15 cellular contexts compared by ENCODE assay signal in genomic region chr4:113739197-113739596, GRCh38. TPM values are rescaled to one million over a fixed set of nuclear protein-coding genes. Genes with fewer than 3 reads are reported as not detected.
A peak's percentile ranks its signal among the peaks of the same experiment; 100 is the strongest.
DNase-seq lines count a peak whose midpoint lies in the region; ATAC-seq and TF ChIP-seq lines count a peak whose summit lies in the region.
"Had no signal": no experiment of that assay in that cellular context is flagged by ENCODE, and none has a peak within 500 bp of the region (broad histone marks: within the 10 kb centered on the region; RNA-seq: fewer than 3 reads in every experiment).

No MANE protein-coding gene starts in this region.

- H3K27me3 Mint-ChIP-seq in CD4-positive, alpha-beta T cell: no peaks in the 10 kb centered on the region
- H3K27me3 Mint-ChIP-seq in activated CD8-positive, alpha-beta T cell treated with anti-CD3 and anti-CD28 coated beads for 36 hours: no peaks in the 10 kb centered on the region
- H3K27me3 Mint-ChIP-seq in Calu3 (ENCODE audit: unreplicated experiment): no peaks in the 10 kb centered on the region
- H3K27me3 Mint-ChIP-seq: type B pancreatic cell had no signal

- no peak overlapping the region for H2BK15ac ChIP-seq in mesendoderm (replicated peaks; ENCODE audit: low read depth)

- H3K27ac ChIP-seq in ACC112 (ENCODE audit: low read depth, low read length): peak overlapping the region; percentile 35; the same call in 1 of the 2 replicates
- H3K27ac ChIP-seq in CD4-positive, alpha-beta T cell (ENCODE audit: low read depth, low read length): no peak overlapping the region
- H3K27ac ChIP-seq in mesendoderm (ENCODE audit: low read depth, low read length): no peak overlapping the region
- no peak overlapping the region for H3K27ac ChIP-seq in adrenal gland
- H3K27ac ChIP-seq: Peyer's patch had no signal

- H3K18ac ChIP-seq in mesendoderm (ENCODE audit: low read length): no peak overlapping the region

- no peak overlapping the region for H2BK120ac ChIP-seq in mesendoderm (ENCODE audit: low read depth, low read length)

- DNase-seq in CD4-positive, alpha-beta T cell: no peak
- DNase-seq in activated CD8-positive, alpha-beta T cell treated with anti-CD3 and anti-CD28 coated beads for 36 hours: no peak
- DNase-seq in mesendoderm (no peak), Calu3 (no peak), adrenal gland (no peak), left lobe of liver (ENCODE audit: low spot score) (no peak), EL (no peak)
- DNase-seq: activated gamma-delta T cell treated with Interleukin-2 at 50 U/mL for 16 hours, head of caudate nucleus, MG63, NCI-H2081 treated with DMSO at 0.1 percent for 48 hours, NCI-H526 treated with DMSO at 0.1 percent for 48 hours, Peyer's patch had no signal

- no peak overlapping the region for H3K56ac ChIP-seq in mesendoderm (ENCODE audit: low read length)

- no TSS peak for BruUV-seq in Calu3 (replicated peaks; lab: Mats Ljungman, UMichigan)

- no peak for TF ChIP-seq POLR2A in adrenal gland (IDR thresholded peaks at IDR 0.05)

- POLR2A ChIA-PET in CD4-positive, alpha-beta T cell (lab: Charles Lee): interaction anchor here (0.6 to 0.9 kb wide), 2 partner anchors 21 to 212 kb away, joined by 3 read pairs; no protein-coding TSS in a partner anchor
- POLR2A ChIA-PET in activated CD8-positive, alpha-beta T cell treated with anti-CD3 and anti-CD28 coated beads for 36 hours (lab: Charles Lee): no interaction called here

- peak overlapping the region; percentile 0 for H3K4me3 Mint-ChIP-seq in CD4-positive, alpha-beta T cell
- no peak overlapping the region for H3K4me3 Mint-ChIP-seq in activated CD8-positive, alpha-beta T cell treated with anti-CD3 and anti-CD28 coated beads for 36 hours
- H3K4me3 Mint-ChIP-seq in Calu3 (ENCODE audit: low read depth, unreplicated experiment): no peak overlapping the region
- H3K4me3 Mint-ChIP-seq: type B pancreatic cell had no signal

- no peak overlapping the region for H2AK5ac ChIP-seq in mesendoderm (ENCODE audit: low read length)

- CTCF ChIA-PET in CD4-positive, alpha-beta T cell (lab: Charles Lee): no interaction called here
- CTCF ChIA-PET in activated CD8-positive, alpha-beta T cell treated with anti-CD3 and anti-CD28 coated beads for 36 hours (lab: Charles Lee): interaction anchor here (1.0 kb wide), 1 partner anchor 13 kb away, joined by 3 read pairs; no protein-coding TSS in a partner anchor
- CTCF ChIA-PET in Calu3 (lab: Charles Lee): no interaction called here

- H3K4ac ChIP-seq in mesendoderm (ENCODE audit: low read depth, low read length): no peak overlapping the region

- no peak overlapping the region for H2AFZ ChIP-seq in ACC112 (ENCODE audit: low read length, unreplicated experiment)

- H3K4me1 Mint-ChIP-seq in CD4-positive, alpha-beta T cell (ENCODE audit: low read depth): peaks cover 56% of the 10 kb centered on the region
- H3K4me1 Mint-ChIP-seq in activated CD8-positive, alpha-beta T cell treated with anti-CD3 and anti-CD28 coated beads for 36 hours (ENCODE audit: low read depth): peaks cover 54% of the 10 kb centered on the region
- H3K4me1 Mint-ChIP-seq in Calu3 (ENCODE audit: low read depth, unreplicated experiment): no peaks in the 10 kb centered on the region

- no peak for TF ChIP-seq CTCF in CD4-positive, alpha-beta T cell (IDR thresholded peaks at IDR 0.05)
- TF ChIP-seq CTCF in activated CD8-positive, alpha-beta T cell treated with anti-CD3 and anti-CD28 coated beads for 36 hours (IDR thresholded peaks at IDR 0.05): no peak
- TF ChIP-seq CTCF in Calu3 (IDR thresholded peaks at IDR 0.05; ENCODE audit: unreplicated experiment) (no peak), adrenal gland (IDR thresholded peaks at IDR 0.05) (no peak)

- H3K79me2 ChIP-seq in ACC112 (ENCODE audit: control insufficient read depth, insufficient read depth, low read length, unreplicated experiment): peaks cover 67% of the 10 kb centered on the region
- H3K79me2 ChIP-seq in mesendoderm (ENCODE audit: control insufficient read depth, insufficient read depth, low read length): no peaks in the 10 kb centered on the region

- H3K27me3 ChIP-seq in ACC112 (ENCODE audit: insufficient read depth, low read length): no peaks in the 10 kb centered on the region
- H3K27me3 ChIP-seq in CD4-positive, alpha-beta T cell (ENCODE audit: control insufficient read depth, insufficient read depth, low read length): no peaks in the 10 kb centered on the region
- H3K27me3 ChIP-seq in mesendoderm (ENCODE audit: insufficient read depth, low read length, poor library complexity): no peaks in the 10 kb centered on the region
- H3K27me3 ChIP-seq in adrenal gland: no peaks in the 10 kb centered on the region
- H3K27me3 ChIP-seq: MG63, Peyer's patch had no signal

- H3K4me1 ChIP-seq in ACC112 (ENCODE audit: control insufficient read depth, insufficient read depth, low read length, unreplicated experiment): peaks cover 28% of the 10 kb centered on the region
- peaks cover 5% of the 10 kb centered on the region for H3K4me1 ChIP-seq in mesendoderm (ENCODE audit: control insufficient read depth, low read depth, low read length)
- H3K4me1 ChIP-seq in adrenal gland (replicated peaks in 1 of 2): peaks cover 0 to 21% of the 10 kb centered on the region in 2 donors

- H3K9me3 ChIP-seq in CD4-positive, alpha-beta T cell (ENCODE audit: control insufficient read depth, low read length): no peaks in the 10 kb centered on the region
- no peaks in the 10 kb centered on the region for H3K9me3 ChIP-seq in adrenal gland (replicated peaks in 1 of 3)
- H3K9me3 ChIP-seq: MG63, Peyer's patch had no signal

- H3K36me3 ChIP-seq in ACC112 (ENCODE audit: insufficient read depth, low read length): peaks cover 26% of the 10 kb centered on the region
- no peaks in the 10 kb centered on the region for H3K36me3 ChIP-seq in mesendoderm (ENCODE audit: control insufficient read depth, insufficient read depth, low read length)
- no peaks in the 10 kb centered on the region for H3K36me3 ChIP-seq in adrenal gland (replicated peaks in 1 of 2)
- H3K36me3 ChIP-seq: Peyer's patch had no signal

- peak overlapping the region; percentile 5 for H3K27ac Mint-ChIP-seq in CD4-positive, alpha-beta T cell
- peak overlapping the region; percentile 68 for H3K27ac Mint-ChIP-seq in activated CD8-positive, alpha-beta T cell treated with anti-CD3 and anti-CD28 coated beads for 36 hours
- no peak overlapping the region for H3K27ac Mint-ChIP-seq in Calu3 (ENCODE audit: unreplicated experiment)
- H3K27ac Mint-ChIP-seq: type B pancreatic cell had no signal

- ATAC-seq in CD4-positive, alpha-beta T cell (ENCODE audit: poor library complexity): peak; percentile 44
- peak; percentile 66 for ATAC-seq in activated CD8-positive, alpha-beta T cell treated with anti-CD3 and anti-CD28 coated beads for 36 hours
- ATAC-seq in left lobe of liver: no peak

- peak overlapping the region; percentile 56 for H4K8ac ChIP-seq in mesendoderm (ENCODE audit: low read depth, low read length)

- no peaks in the 10 kb centered on the region for H3K79me1 ChIP-seq in mesendoderm (ENCODE audit: low read length)

- peaks cover 33% of the 10 kb centered on the region for H3K36me3 Mint-ChIP-seq in CD4-positive, alpha-beta T cell (ENCODE audit: low read depth)
- H3K36me3 Mint-ChIP-seq in activated CD8-positive, alpha-beta T cell treated with anti-CD3 and anti-CD28 coated beads for 36 hours (ENCODE audit: low read depth): peaks cover 62% of the 10 kb centered on the region
- no peaks in the 10 kb centered on the region for H3K36me3 Mint-ChIP-seq in Calu3 (ENCODE audit: insufficient read depth, unreplicated experiment)

- no peaks in the 10 kb centered on the region for H3K9me3 Mint-ChIP-seq in CD4-positive, alpha-beta T cell
- H3K9me3 Mint-ChIP-seq in activated CD8-positive, alpha-beta T cell treated with anti-CD3 and anti-CD28 coated beads for 36 hours: no peaks in the 10 kb centered on the region
- peaks cover 2% of the 10 kb centered on the region for H3K9me3 Mint-ChIP-seq in Calu3 (ENCODE audit: low read depth, unreplicated experiment)

- H3K23ac ChIP-seq in mesendoderm (ENCODE audit: low read length): no peak overlapping the region

- H3K9ac ChIP-seq in mesendoderm (ENCODE audit: low read length): no peak overlapping the region

- H3K4me2 ChIP-seq in mesendoderm (ENCODE audit: low read length): no peak overlapping the region

- no peak overlapping the region for H4K5ac ChIP-seq in mesendoderm (ENCODE audit: low read length)

- no peak overlapping the region for H2BK5ac ChIP-seq in mesendoderm (ENCODE audit: low read length)

- intact Hi-C loops in CD4-positive, alpha-beta T cell (cut with DNase I, micrococcal nuclease): no loop called here
- intact Hi-C loops in activated CD8-positive, alpha-beta T cell treated with anti-CD3 and anti-CD28 coated beads for 36 hours (cut with micrococcal nuclease): no loop called here
- intact Hi-C loops in Calu3 (cut with micrococcal nuclease; ENCODE audit: unreplicated experiment) (no loop called here), adrenal gland (cut with DNase I) (no loop called here)

- H3K4me3 ChIP-seq in ACC112 (ENCODE audit: low read depth, low read length) (no peak overlapping the region), mesendoderm (ENCODE audit: low read length) (no peak overlapping the region), adrenal gland (no peak overlapping the region)
- H3K4me3 ChIP-seq: MG63, Peyer's patch had no signal

RNA-seq across cellular contexts. Expression of gene CAMK2D, which starts 22.3 kb away (rescaled TPM):
- total RNA-seq in CD4-positive, alpha-beta T cell: 10 to 100 TPM; 29.9 to 32.9 TPM
- 10 to 100 TPM; 62.8 to 66.1 TPM for total RNA-seq in activated CD8-positive, alpha-beta T cell treated with anti-CD3 and anti-CD28 coated beads for 36 hours
- polyA plus RNA-seq in mesendoderm (2013, experiment 1 of 2): 4.3 TPM
- 4.4 TPM for polyA plus RNA-seq in mesendoderm (2013, experiment 2 of 2)
- total RNA-seq in Calu3 (2022) (22.1 and 28.3 TPM in 2 replicates), adrenal gland (10 to 100 TPM; 17.3 to 83.9 (median 46.3) TPM), left lobe of liver (19.3 TPM)
- 10 to 100 TPM in 1 of 3 donors, 1 to 10 TPM in 2; 7.6 to 16.1 (median 9.2) TPM for polyA plus RNA-seq in adrenal gland
